ENCODE assay signal across 25 cellular contexts in genomic region chr7:50299163-50299562, GRCh38. TPM values are rescaled to one million over a fixed set of nuclear protein-coding genes. Genes with fewer than 3 reads are reported as not detected.
DNase-seq lines count a peak whose midpoint lies in the region; ATAC-seq, FAIRE-seq and TF ChIP-seq lines count a peak whose summit lies in the region.
"Had no signal": no experiment of that assay in that cellular context is flagged by ENCODE, and none has a peak within 500 bp of the region (broad histone marks: within the 10 kb centered on the region; RNA-seq: fewer than 3 reads in every experiment).

No MANE protein-coding gene starts in this region.

- no peaks in the 10 kb centered on the region for H3K9me3 Mint-ChIP-seq in activated CD4-positive, alpha-beta T cell treated with anti-CD3 and anti-CD28 coated beads, Interleukin-2, amount 10 ng/mL, durations not matched to agents 24 days and 14 days
- H3K9me3 Mint-ChIP-seq in CD4-positive, alpha-beta T cell = no peaks in the 10 kb centered on the region
- no peaks in the 10 kb centered on the region for H3K9me3 Mint-ChIP-seq in stimulated activated memory B cell treated with anti-CD40 and anti-IgM and Interleukin-4, amounts not matched to agents 10 μg/mL and 1 μg/mL and 100 μg/mL, for 72 hours
- H3K9me3 Mint-ChIP-seq: CD14-positive monocyte; CD8-positive, alpha-beta memory T cell had no signal

- peaks cover 6% of the 10 kb centered on the region for H3K27me3 Mint-ChIP-seq in activated CD4-positive, alpha-beta T cell treated with anti-CD3 and anti-CD28 coated beads, Interleukin-2, amount 10 ng/mL, durations not matched to agents 24 days and 14 days
- no peaks in the 10 kb centered on the region for H3K27me3 Mint-ChIP-seq in CD4-positive, alpha-beta T cell
- H3K27me3 Mint-ChIP-seq in stimulated activated memory B cell treated with anti-CD40 and anti-IgM and Interleukin-4, amounts not matched to agents 10 μg/mL and 1 μg/mL and 100 μg/mL, for 72 hours = no peaks in the 10 kb centered on the region
- H3K27me3 Mint-ChIP-seq: CD8-positive, alpha-beta memory T cell had no signal

- POLR2A ChIA-PET in CD4-positive, alpha-beta T cell (lab: Charles Lee) = interaction anchor here (0.9 to 1.6 kb wide), 5 partner anchors 13 to 94 kb away, joined by 3 to 9 read pairs (median 4); no protein-coding TSS in a partner anchor
- POLR2A ChIA-PET in K562 (lab: Yijun Ruan, JAX) = interaction anchor here (0.5 to 2.8 kb wide), 2 partner anchors 16 to 48 kb away, joined by 3 to 10 read pairs; no protein-coding TSS in a partner anchor

- H3K4me3 Mint-ChIP-seq in activated CD4-positive, alpha-beta T cell treated with anti-CD3 and anti-CD28 coated beads, Interleukin-2, amount 10 ng/mL, durations not matched to agents 24 days and 14 days = no peak overlapping the region
- H3K4me3 Mint-ChIP-seq in CD4-positive, alpha-beta T cell = no peak overlapping the region
- no peak overlapping the region for H3K4me3 Mint-ChIP-seq in stimulated activated memory B cell treated with anti-CD40 and anti-IgM and Interleukin-4, amounts not matched to agents 10 μg/mL and 1 μg/mL and 100 μg/mL, for 72 hours
- H3K4me3 Mint-ChIP-seq: CD14-positive monocyte, HFFc6 had no signal

- no peak for TF ChIP-seq CTCF in CD4-positive, alpha-beta T cell (IDR thresholded peaks at IDR 0.05)
- no peak for TF ChIP-seq CTCF in K562 (IDR thresholded peaks at IDR 0.05 in 2 of 3, conservative IDR thresholded peaks at IDR 0.05 in 1 of 3; ENCODE audit: insufficient read depth in 2 of 3, low read depth in 1 of 3, low read length in 3 of 3)

- H3K79me2 ChIP-seq in K562 (ENCODE audit: control insufficient read depth, insufficient read depth, low read length) = no peaks in the 10 kb centered on the region

- H2AFZ ChIP-seq in K562 (ENCODE audit: low read depth, low read length) = no peak overlapping the region

- no TSS peak for BruUV-seq in K562 (replicated peaks; lab: Mats Ljungman, UMichigan)

- TF ChIP-seq RAD21 in K562 (CRISPR knock-in tag; conservative IDR thresholded peaks at IDR 0.05 in 1 of 2, IDR thresholded peaks at IDR 0.05 in 1 of 2) = no peak

- H4K20me1 ChIP-seq in K562 (replicated peaks; ENCODE audit: control insufficient read depth, insufficient read depth, low read length) = no peaks in the 10 kb centered on the region
- H4K20me1 ChIP-seq: BLaER1 treated with 17β-estradiol and CSF1 and Interleukin-3, amounts not matched to agents 10 nM and 100 nM had no signal

- no peak for FAIRE-seq in K562 (lab: Jason Lieb, UNC)
- FAIRE-seq: A204.1, GM12891, GM18507, H54 had no signal

- no peak overlapping the region for H3K27ac ChIP-seq in CD4-positive, alpha-beta T cell (ENCODE audit: low read depth, low read length)
- no peak overlapping the region for H3K27ac ChIP-seq in K562 (ENCODE audit: extremely low read depth, low read depth, low read length)
- H3K27ac ChIP-seq: 22Rv1; BLaER1 treated with 17β-estradiol and CSF1 and Interleukin-3, amounts not matched to agents 10 nM and 100 nM had no signal

- H3K4me3 ChIP-seq in K562 = no peak overlapping the region
- H3K4me3 ChIP-seq: BLaER1 treated with 17β-estradiol and CSF1 and Interleukin-3, amounts not matched to agents 10 nM and 100 nM; HAP-1 had no signal

- in situ Hi-C loops in K562 (cut with MboI) = no loop called here

- CTCF ChIA-PET in CD4-positive, alpha-beta T cell (lab: Charles Lee) = interaction anchor here (1.1 to 2.7 kb wide), 2 partner anchors 37 to 93 kb away, joined by 3 to 14 read pairs; no protein-coding TSS in a partner anchor
- CTCF ChIA-PET in K562 (lab: Yijun Ruan, JAX; ENCODE audit: low intra/inter-chr PET ratio) = no interaction called here

- no peak overlapping the region for H3K27ac Mint-ChIP-seq in activated CD4-positive, alpha-beta T cell treated with anti-CD3 and anti-CD28 coated beads, Interleukin-2, amount 10 ng/mL, durations not matched to agents 24 days and 14 days
- peak overlapping the region; percentile 90 for H3K27ac Mint-ChIP-seq in CD4-positive, alpha-beta T cell
- H3K27ac Mint-ChIP-seq in stimulated activated memory B cell treated with anti-CD40 and anti-IgM and Interleukin-4, amounts not matched to agents 10 μg/mL and 1 μg/mL and 100 μg/mL, for 72 hours = peak overlapping the region; percentile 25
- H3K27ac Mint-ChIP-seq: CD14-positive monocyte, HFFc6 had no signal

- H3K36me3 ChIP-seq in K562 (ENCODE audit: control insufficient read depth, insufficient read depth, low read length) = no peaks in the 10 kb centered on the region
- H3K36me3 ChIP-seq: BE2C; BLaER1 treated with 17β-estradiol and CSF1 and Interleukin-3, amounts not matched to agents 10 nM and 100 nM; HAP-1 had no signal

- intact Hi-C loops in activated CD4-positive, alpha-beta T cell treated with anti-CD3 and anti-CD28 coated beads, Interleukin-2, amount 10 ng/mL, durations not matched to agents 24 days and 14 days (cut with micrococcal nuclease) = no loop called here
- intact Hi-C loops in CD4-positive, alpha-beta T cell (cut with DNase I, micrococcal nuclease) = loop anchor here in 1 of 2 experiments (5.0 kb wide), 1 partner anchor 118 kb away; no protein-coding TSS in a partner anchor
- intact Hi-C loops in K562 (cut with micrococcal nuclease) = no loop called here
- intact Hi-C loops in left ventricle myocardium superior (cut with micrococcal nuclease) = no loop called here

- ATAC-seq in CD4-positive, alpha-beta T cell (ENCODE audit: poor library complexity) = no peak
- ATAC-seq in K562 (no peak), HG02763 (IDR thresholded peaks at IDR 0.05; ENCODE audit: unreplicated experiment) (no peak), GM18909 (IDR thresholded peaks at IDR 0.05; ENCODE audit: poor library complexity, unreplicated experiment) (no peak), left ventricle myocardium superior (no peak)
- no peak for ATAC-seq in stimulated activated memory B cell treated with anti-CD40 and anti-IgM and Interleukin-4, amounts not matched to agents 10 μg/mL and 1 μg/mL and 100 μg/mL, for 72 hours

- peaks cover 35% of the 10 kb centered on the region for H3K4me1 Mint-ChIP-seq in activated CD4-positive, alpha-beta T cell treated with anti-CD3 and anti-CD28 coated beads, Interleukin-2, amount 10 ng/mL, durations not matched to agents 24 days and 14 days
- peaks cover 65% of the 10 kb centered on the region for H3K4me1 Mint-ChIP-seq in CD4-positive, alpha-beta T cell (ENCODE audit: low read depth)
- peaks cover 37% of the 10 kb centered on the region for H3K4me1 Mint-ChIP-seq in stimulated activated memory B cell treated with anti-CD40 and anti-IgM and Interleukin-4, amounts not matched to agents 10 μg/mL and 1 μg/mL and 100 μg/mL, for 72 hours

- DNase-seq in activated CD4-positive, alpha-beta T cell treated with anti-CD3 and anti-CD28 coated beads, Interleukin-2, amount 10 ng/mL, durations not matched to agents 24 days and 14 days = peak; percentile 55
- no peak for DNase-seq in activated CD4-positive, alpha-beta T cell treated with anti-CD3 and anti-CD28 coated beads for 48 hours
- DNase-seq in CD4-positive, alpha-beta T cell = no peak
- DNase-seq in K562 (ENCODE audit: extremely low read depth in 1 of 4, low spot score in 3 of 4) = no peak
- DNase-seq in left ventricle myocardium superior = no peak
- DNase-seq: BE2C; CD8-positive, alpha-beta memory T cell; DMS53; DMS79 treated with DMSO at 0.1 percent for 48 hours; GF-D8; GOT3; HFFc6 had no signal

- H3K9ac ChIP-seq in K562 (ENCODE audit: insufficient read depth in 1 of 2, low read depth in 2 of 2, low read length in 2 of 2) = no peak overlapping the region
- H3K9ac ChIP-seq: BLaER1 treated with 17β-estradiol and CSF1 and Interleukin-3, amounts not matched to agents 10 nM and 100 nM had no signal

- H3K4me2 ChIP-seq in K562 (ENCODE audit: insufficient read depth, low read length) = no peak overlapping the region

- no peak for TF ChIP-seq POLR2A in K562 (conservative IDR thresholded peaks at IDR 0.05)

- no peaks in the 10 kb centered on the region for H3K9me1 ChIP-seq in K562 (ENCODE audit: control insufficient read depth, insufficient read depth, low read length)

- no peaks in the 10 kb centered on the region for H3K9me3 ChIP-seq in CD4-positive, alpha-beta T cell (ENCODE audit: control insufficient read depth, low read length)
- H3K9me3 ChIP-seq in K562 (replicated peaks; ENCODE audit: control insufficient read depth, insufficient read depth, low read depth, low read length) = no peaks in the 10 kb centered on the region
- H3K9me3 ChIP-seq: BE2C; BLaER1 treated with 17β-estradiol and CSF1 and Interleukin-3, amounts not matched to agents 10 nM and 100 nM; HAP-1 had no signal

- H3K27me3 ChIP-seq in CD4-positive, alpha-beta T cell (ENCODE audit: control insufficient read depth, insufficient read depth, low read length) = no peaks in the 10 kb centered on the region
- no peaks in the 10 kb centered on the region for H3K27me3 ChIP-seq in K562 (ENCODE audit: control insufficient read depth in 2 of 2, insufficient read depth in 2 of 2, low read length in 2 of 2)
- H3K27me3 ChIP-seq: BLaER1 treated with 17β-estradiol and CSF1 and Interleukin-3, amounts not matched to agents 10 nM and 100 nM had no signal

- 30% methylated on average over 4 of the region's 4 CpGs for WGBS in K562 (ENCODE audit: insufficient coverage, low coverage, missing lambda C conversion rate)

- TF ChIP-seq EP300 in K562 (IDR thresholded peaks at IDR 0.05; ENCODE audit: low read length) = no peak

- H3K36me3 Mint-ChIP-seq in activated CD4-positive, alpha-beta T cell treated with anti-CD3 and anti-CD28 coated beads, Interleukin-2, amount 10 ng/mL, durations not matched to agents 24 days and 14 days (ENCODE audit: low read depth) = no peaks in the 10 kb centered on the region
- peaks cover 3% of the 10 kb centered on the region for H3K36me3 Mint-ChIP-seq in CD4-positive, alpha-beta T cell (ENCODE audit: low read depth)
- no peaks in the 10 kb centered on the region for H3K36me3 Mint-ChIP-seq in stimulated activated memory B cell treated with anti-CD40 and anti-IgM and Interleukin-4, amounts not matched to agents 10 μg/mL and 1 μg/mL and 100 μg/mL, for 72 hours
- H3K36me3 Mint-ChIP-seq: CD14-positive monocyte had no signal

- H3K4me1 ChIP-seq in K562 (replicated peaks in 1 of 2; ENCODE audit: control insufficient read depth in 2 of 2, insufficient read depth in 2 of 2, low read length in 2 of 2) = peaks cover 0 to 13% of the 10 kb centered on the region in 2 experiments; a peak in 3 of 5 replicates
- H3K4me1 ChIP-seq: BE2C, HAP-1 had no signal

RNA-seq across cellular contexts. Expression of gene IKZF1, which starts 5.4 kb away (rescaled TPM):
- total RNA-seq in activated CD4-positive, alpha-beta T cell treated with anti-CD3 and anti-CD28 coated beads, Interleukin-2, amount 10 ng/mL, durations not matched to agents 24 days and 14 days = 282 and 292 TPM in 2 replicates
- 100 to 1,000 TPM; 297 to 300 TPM for total RNA-seq in CD4-positive, alpha-beta T cell
- total RNA-seq in K562 (2011; cell fraction: chromatin; rRNA removed; ENCODE audit: low replicate concordance) = 53.3 and 122 TPM in 2 replicates
- total RNA-seq in K562 (2011; cell fraction: nucleolus; rRNA removed) = 37.5 and 50.9 TPM in 2 replicates
- total RNA-seq in K562 (2011; cell fraction: nucleoplasm; rRNA removed) = 76.8 and 139 TPM in 2 replicates
- total RNA-seq in K562 (2014; rRNA removed) (66.5 and 98.0 TPM in 2 replicates), K562 (2014; rRNA removed; fragmentation: Illumina TruSeq; extraction: Trizol) (43.8 and 45.6 TPM in 2 replicates), K562 (2015; rRNA removed; fragmentation: Illumina TruSeq; extraction: Trizol) (43.4 and 44.7 TPM in 2 replicates), K562 (2021) (85.3 and 96.6 TPM in 2 replicates), left ventricle myocardium superior (3.7 TPM)
- polyA plus RNA-seq in K562 (2011; rRNA removed) (28.4 and 36.2 TPM in 2 replicates), K562 (2014; fragmentation: Illumina TruSeq; extraction: Trizol) (37.3 and 50.3 TPM in 2 replicates), K562 (2014; fragmentation: Nextera tagmentation; extraction: Ambion mirVana) (10 to 100 TPM; 12.6 to 14.7 TPM), K562 (2014; rRNA removed) (30.9 and 37.2 TPM in 2 replicates)
- polyA plus RNA-seq in K562 (2011; cell fraction: cytosol; rRNA removed) = 34.4 and 57.9 TPM in 2 replicates
- 43.0 and 50.8 TPM in 2 replicates for polyA plus RNA-seq in K562 (2011; cell fraction: nucleus; rRNA removed)
- 35.8 and 46.0 TPM in 2 replicates for polyA plus RNA-seq in K562 (2012)
- 82.8 and 85.1 TPM in 2 replicates for polyA minus RNA-seq in K562 (2011; rRNA and poly(A)+ RNA removed)
- 60.8 and 72.3 TPM in 2 replicates for polyA minus RNA-seq in K562 (2011; cell fraction: cytosol; rRNA and poly(A)+ RNA removed)
- 77.0 and 96.0 TPM in 2 replicates for polyA minus RNA-seq in K562 (2011; cell fraction: nucleus; rRNA and poly(A)+ RNA removed)
- total RNA-seq: G401, HFFc6 had no signal
- polyA plus RNA-seq: AG04450 had no signal
